Comparison of ENCODE assay signal across 1 cellular context in genomic region chrX:65706041-65706828, GRCh38.
A peak's percentile ranks its signal among the peaks of the same experiment; 100 is the strongest.
TF ChIP-seq lines count a peak whose summit lies in the region.

No MANE protein-coding gene starts in this region.

TF ChIP-seq in GM12878, 131 proteins besides CTCF, POLR2A, EP300 and RAD21 (continued from another document and continues in another):
- no peak for TF ChIP-seq BRCA1 (IDR thresholded peaks at IDR 0.05; ENCODE audit: low read depth, low read length)
- no peak for TF ChIP-seq POLR2AphosphoS5 (IDR thresholded peaks at IDR 0.05; ENCODE audit: low read length)
- TF ChIP-seq MAX (IDR thresholded peaks at IDR 0.05; ENCODE audit: low read depth, low read length): no peak
- TF ChIP-seq MYC (IDR thresholded peaks at IDR 0.05; ENCODE audit: insufficient read depth, insufficient read length, insufficient replicate concordance, low read length, severe bottlenecking): no peak
- TF ChIP-seq PML (IDR thresholded peaks at IDR 0.05; ENCODE audit: low read length): no peak
- no peak for TF ChIP-seq ZBED1 (IDR thresholded peaks at IDR 0.05; ENCODE audit: borderline replicate concordance)
- 0 out of 4 replicates have a peak, but pooled peaks of 1 of the 2 experiments have one; percentile 14 for TF ChIP-seq BHLHE40 (IDR thresholded peaks at IDR 0.05; ENCODE audit: borderline replicate concordance in 1 of 2, low read depth in 2 of 2, low read length in 1 of 2)
- TF ChIP-seq NR2C1 (IDR thresholded peaks at IDR 0.05): no peak
- no peak for TF ChIP-seq NFYA (IDR thresholded peaks at IDR 0.05; ENCODE audit: borderline replicate concordance, low read depth, low read length)
- no peak for TF ChIP-seq HDGF (IDR thresholded peaks at IDR 0.05)
- TF ChIP-seq RELA (IDR thresholded peaks at IDR 0.05; ENCODE audit: borderline replicate concordance, partially characterized antibody): no peak
- TF ChIP-seq KLF5 (IDR thresholded peaks at IDR 0.05; ENCODE audit: partially characterized antibody): no peak
- no peak for TF ChIP-seq ZNF207 (IDR thresholded peaks at IDR 0.05; ENCODE audit: borderline replicate concordance)
- TF ChIP-seq FOXM1 (IDR thresholded peaks at IDR 0.05; ENCODE audit: low read depth, low read length): no peak
- TF ChIP-seq MLLT1 (IDR thresholded peaks at IDR 0.05): no peak
- TF ChIP-seq CEBPZ (IDR thresholded peaks at IDR 0.05; ENCODE audit: low read depth, low read length): no peak
- peak; percentile 83 for TF ChIP-seq ATF7 (IDR thresholded peaks at IDR 0.05; ENCODE audit: low read depth)
- peak; percentile 55 to 59; a peak in 3 of 4 replicates for TF ChIP-seq IKZF2 (IDR thresholded peaks at IDR 0.05)
- TF ChIP-seq ETV6 (conservative IDR thresholded peaks at IDR 0.05 in 1 of 2, IDR thresholded peaks at IDR 0.05 in 1 of 2; ENCODE audit: borderline replicate concordance in 1 of 2, low read depth in 1 of 2): no peak
- TF ChIP-seq ZNF24 (IDR thresholded peaks at IDR 0.05): no peak
- no peak for TF ChIP-seq CBFB (IDR thresholded peaks at IDR 0.05; ENCODE audit: low read depth)
- TF ChIP-seq EZH2 (IDR thresholded peaks at IDR 0.05; ENCODE audit: borderline replicate concordance, control insufficient read depth, low read depth, low read length): no peak
- no peak for TF ChIP-seq IRF3 (IDR thresholded peaks at IDR 0.05)
- TF ChIP-seq MTA3 (IDR thresholded peaks at IDR 0.05; ENCODE audit: borderline replicate concordance, low read length): no peak
- TF ChIP-seq IRF5 (IDR thresholded peaks at IDR 0.05; ENCODE audit: borderline replicate concordance): no peak
- TF ChIP-seq SIX5 (IDR thresholded peaks at IDR 0.05; ENCODE audit: low read depth, low read length, severe bottlenecking): no peak
- no peak for TF ChIP-seq PAX5 (IDR thresholded peaks at IDR 0.05; ENCODE audit: borderline replicate concordance, low read depth, low read length)
- TF ChIP-seq NR2C2 (IDR thresholded peaks at IDR 0.05; ENCODE audit: borderline replicate concordance, control insufficient read depth, insufficient read length, low read depth): no peak
- TF ChIP-seq SMC3 (IDR thresholded peaks at IDR 0.05; ENCODE audit: borderline replicate concordance, low read length): no peak
- TF ChIP-seq FOS (IDR thresholded peaks at IDR 0.05; ENCODE audit: borderline replicate concordance, extremely low read depth, insufficient read length): no peak
- no peak for TF ChIP-seq SKIL (IDR thresholded peaks at IDR 0.05; ENCODE audit: low read depth, poor library complexity, severe bottlenecking)
- no peak for TF ChIP-seq REST (IDR thresholded peaks at IDR 0.05; ENCODE audit: low read depth, low read length)
- no peak for TF ChIP-seq RAD51 (IDR thresholded peaks at IDR 0.05)
- TF ChIP-seq IKZF1 (conservative IDR thresholded peaks at IDR 0.05): peak; percentile 52
- TF ChIP-seq NBN (IDR thresholded peaks at IDR 0.05): no peak
- no peak for TF ChIP-seq PKNOX1 (IDR thresholded peaks at IDR 0.05)
- no peak for TF ChIP-seq BCL3 (IDR thresholded peaks at IDR 0.05; ENCODE audit: borderline replicate concordance, insufficient read depth, low read depth, low read length, poor library complexity, severe bottlenecking)
- peak; percentile 30; the same call in 1 of the 2 replicates for TF ChIP-seq CREB1 (IDR thresholded peaks at IDR 0.05; ENCODE audit: low read depth)
- TF ChIP-seq BCLAF1 (IDR thresholded peaks at IDR 0.05): no peak
- no peak for TF ChIP-seq SUPT20H (IDR thresholded peaks at IDR 0.05; ENCODE audit: borderline replicate concordance, control insufficient read depth, low read depth, low read length)
- no peak for TF ChIP-seq HDAC6 (IDR thresholded peaks at IDR 0.05; ENCODE audit: unreplicated experiment)
- TF ChIP-seq MYB (IDR thresholded peaks at IDR 0.05; ENCODE audit: borderline replicate concordance, low read depth, low read length): no peak
- TF ChIP-seq SRF (IDR thresholded peaks at IDR 0.05; ENCODE audit: low read depth in 2 of 2, low read length in 2 of 2): no peak
- TF ChIP-seq STAT3 (IDR thresholded peaks at IDR 0.05; ENCODE audit: low read depth, low read length): no peak
- TF ChIP-seq YY1 (IDR thresholded peaks at IDR 0.05; ENCODE audit: low read depth, low read length): no peak
- no peak for TF ChIP-seq IRF4 (IDR thresholded peaks at IDR 0.05; ENCODE audit: low read depth, low read length)
